In genomic region chr10:101840102-101840684, GRCh38 we compare ENCODE assay signal across 8 cellular contexts. TPM values are rescaled to one million over a fixed set of nuclear protein-coding genes. Genes with fewer than 3 reads are reported as not detected.
DNase-seq lines count a peak whose midpoint lies in the region; ATAC-seq and TF ChIP-seq lines count a peak whose summit lies in the region.

No MANE protein-coding gene starts in this region.

- peak overlapping the region; percentile 48 to 92 (median 73) for H3K27ac Mint-ChIP-seq in CD4-positive, alpha-beta memory T cell
- H3K27ac Mint-ChIP-seq in IgD-negative memory B cell = peak overlapping the region in 2 of 3 donors; percentile 27 to 84

- H3K9me3 Mint-ChIP-seq in CD4-positive, alpha-beta memory T cell = no peaks in the 10 kb centered on the region
- H3K9me3 Mint-ChIP-seq in IgD-negative memory B cell = no peaks in the 10 kb centered on the region

- intact Hi-C loops in CD4-positive, alpha-beta memory T cell (cut with micrococcal nuclease) = loop anchor here (1.0 to 5.0 kb wide), 7 partner anchors 10 to 277 kb away; partner anchors contain the start of gene OGA

- DNase-seq in CD4-positive, alpha-beta memory T cell = peak in 4 of 5 donors; percentile 28 to 61 (median 35)
- DNase-seq in astrocyte of the spinal cord (ENCODE audit: low read depth, low spot score) (no peak), medulla oblongata (ENCODE audit: extremely low spot score) (peak; percentile 77), NOMO-1 (lab: John Stamatoyannopoulos, UW; ENCODE audit: unreplicated experiment in 2 of 2) (no peak), SHP77 (lab: John Stamatoyannopoulos, UW) (no peak)

- in situ Hi-C loops in astrocyte of the spinal cord (cut with HindIII; ENCODE audit: low sequenced_read_pairs) = no loop called here

- H3K36me3 Mint-ChIP-seq in CD4-positive, alpha-beta memory T cell = peaks cover 0 to 1% of the 10 kb centered on the region in 2 donors
- H3K36me3 Mint-ChIP-seq in IgD-negative memory B cell = no peaks in the 10 kb centered on the region

- H3K4me3 ChIP-seq in CD4-positive, alpha-beta memory T cell (ENCODE audit: low read length in 2 of 2) = peak overlapping the region; percentile 29 to 34
- peak overlapping the region; percentile 30 for H3K4me3 ChIP-seq in astrocyte of the spinal cord (ENCODE audit: low read depth, low read length)

- peak overlapping the region; percentile 14 for H3K27ac ChIP-seq in CD4-positive, alpha-beta memory T cell (ENCODE audit: low read depth, low read length)

- H3K27me3 ChIP-seq in CD4-positive, alpha-beta memory T cell (ENCODE audit: insufficient read depth, low read length) = no peaks in the 10 kb centered on the region

- no peaks in the 10 kb centered on the region for H3K9me3 ChIP-seq in CD4-positive, alpha-beta memory T cell (ENCODE audit: control insufficient read depth in 1 of 2, low read length in 2 of 2)

- peaks cover 48% of the 10 kb centered on the region for H3K4me1 ChIP-seq in CD4-positive, alpha-beta memory T cell (ENCODE audit: insufficient read depth, low read length)

- ATAC-seq in GM21447 (IDR thresholded peaks at IDR 0.05; ENCODE audit: unreplicated experiment) = no peak
- no peak for ATAC-seq in GM18505 (IDR thresholded peaks at IDR 0.05; ENCODE audit: unreplicated experiment)

- H3K36me3 ChIP-seq in CD4-positive, alpha-beta memory T cell (ENCODE audit: insufficient read depth, low read length) = no peaks in the 10 kb centered on the region

- TF ChIP-seq CTCF in astrocyte of the spinal cord (IDR thresholded peaks at IDR 0.05; ENCODE audit: low read depth, low read length) = no peak

- TF ChIP-seq POLR2A in GM18505 (IDR thresholded peaks at IDR 0.05; ENCODE audit: borderline replicate concordance, extremely low read depth, insufficient read depth, insufficient read length) = no peak

- CTCF ChIA-PET in CD4-positive, alpha-beta memory T cell (lab: Charles Lee; ENCODE audit: partially characterized antibody) = interaction anchor here (0.8 to 6.4 kb wide), 39 partner anchors 9 to 665 kb away, joined by 3 to 74 read pairs (median 7); partner anchors contain the start of genes ARMH3, NPM3 and OGA

- H3K4me1 Mint-ChIP-seq in CD4-positive, alpha-beta memory T cell = peaks cover 33 to 68% (median 46%) of the 10 kb centered on the region in 4 donors
- H3K4me1 Mint-ChIP-seq in IgD-negative memory B cell = peaks cover 29 to 50% (median 40%) of the 10 kb centered on the region in 3 donors

- peak overlapping the region; percentile 82 to 99 (median 90) for H3K4me3 Mint-ChIP-seq in CD4-positive, alpha-beta memory T cell
- H3K4me3 Mint-ChIP-seq in IgD-negative memory B cell = peak overlapping the region; percentile 68 to 97 (median 91)

- POLR2A ChIA-PET in CD4-positive, alpha-beta memory T cell (lab: Charles Lee; ENCODE audit: partially characterized antibody) = interaction anchor here (1.0 to 4.3 kb wide), 6 partner anchors 10 to 228 kb away, joined by 3 to 61 read pairs (median 8); partner anchors contain the start of genes NPM3 and OGA

- no peaks in the 10 kb centered on the region for H3K27me3 Mint-ChIP-seq in CD4-positive, alpha-beta memory T cell
- H3K27me3 Mint-ChIP-seq in IgD-negative memory B cell = peaks cover 3% of the 10 kb centered on the region

RNA-seq across cellular contexts. Expression of gene KCNIP2, which starts 3.4 kb away (rescaled TPM):
- total RNA-seq in CD4-positive, alpha-beta memory T cell = 1 to 10 TPM; 3.4 to 4.3 TPM
- 1 to 10 TPM in 1 of 2 donors, under 1 TPM in 1; 0.79 to 1.2 TPM for polyA plus RNA-seq in CD4-positive, alpha-beta memory T cell
- 14.5 TPM for polyA plus RNA-seq in IgD-negative memory B cell

RNA-seq across cellular contexts. Expression of gene OGA, which starts 21.9 kb away (rescaled TPM):
- 100 to 1,000 TPM; 307 to 325 TPM for total RNA-seq in CD4-positive, alpha-beta memory T cell
- 10 to 100 TPM; 26.6 to 49.2 TPM for polyA plus RNA-seq in CD4-positive, alpha-beta memory T cell
- polyA plus RNA-seq in IgD-negative memory B cell = 47.8 TPM

RNA-seq across cellular contexts. Expression of gene NPM3, which starts 56.9 kb away (rescaled TPM):
- 10 to 100 TPM; 11.1 to 12.4 TPM for total RNA-seq in CD4-positive, alpha-beta memory T cell
- 1 to 10 TPM; 5.3 to 6.8 TPM for polyA plus RNA-seq in CD4-positive, alpha-beta memory T cell
- polyA plus RNA-seq in IgD-negative memory B cell = 2.9 TPM

Comparison
In these comparisons a context has a peak if more than half of its experiments do, and no peak if none do; other contexts are left out.
1. DNase-seq: peak in CD4-positive, alpha-beta memory T cell (4 of 5) and medulla oblongata (single experiment); none in astrocyte of the spinal cord (single experiment), NOMO-1 (0 of 2) and SHP77 (0 of 2).